1 cellular context compared by ENCODE assay signal in the genomic region with DNA sequence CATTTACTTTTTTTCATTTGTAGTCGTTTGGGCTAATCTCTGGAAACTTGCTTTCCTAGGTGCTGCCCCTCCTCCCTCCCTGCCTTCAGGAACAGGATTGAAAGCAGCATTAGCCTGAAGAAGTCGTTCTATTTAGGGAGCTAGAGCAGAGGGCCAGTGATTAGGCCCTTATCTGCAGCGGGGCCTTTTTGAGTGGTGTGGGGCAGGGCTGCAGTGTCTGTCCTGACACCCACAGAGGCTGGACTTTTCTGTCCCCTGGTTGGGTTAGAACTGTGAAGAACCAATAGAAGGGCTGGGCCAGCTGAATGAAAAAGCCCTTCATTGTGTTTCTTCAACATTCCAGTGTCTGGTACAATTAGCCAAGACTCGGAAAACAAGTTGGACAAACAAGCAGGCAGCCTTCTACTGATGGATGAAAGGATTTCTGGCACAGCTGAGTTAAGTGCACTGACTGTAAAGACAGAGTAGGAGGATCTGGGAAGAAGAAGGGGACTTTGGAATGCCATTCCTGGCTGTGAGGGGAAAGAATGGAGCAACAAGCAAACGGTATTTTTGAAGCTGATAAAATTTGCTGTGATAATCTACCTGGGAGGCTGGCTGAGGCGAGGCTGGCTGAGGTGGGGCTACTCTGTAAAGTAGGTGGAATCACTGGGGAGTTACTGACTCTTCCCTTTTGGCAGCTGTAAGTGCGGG.
TF ChIP-seq lines count a peak whose summit lies in the region.

No MANE protein-coding gene starts in this region.

TF ChIP-seq in H1, 55 proteins besides CTCF, POLR2A, EP300 and RAD21:
- TF ChIP-seq RFX5 (IDR thresholded peaks at IDR 0.05; ENCODE audit: borderline replicate concordance, low read depth, low read length) (no peak), KDM1A (IDR thresholded peaks at IDR 0.05; ENCODE audit: borderline replicate concordance, low read length) (no peak), KDM5A (IDR thresholded peaks at IDR 0.05; ENCODE audit: low read length) (no peak), HDAC2 (IDR thresholded peaks at IDR 0.05; ENCODE audit: borderline replicate concordance in 1 of 2, low read depth in 2 of 2, low read length in 2 of 2) (no peak)
